ENCODE assay signal across 8 cellular contexts in the genomic region with DNA sequence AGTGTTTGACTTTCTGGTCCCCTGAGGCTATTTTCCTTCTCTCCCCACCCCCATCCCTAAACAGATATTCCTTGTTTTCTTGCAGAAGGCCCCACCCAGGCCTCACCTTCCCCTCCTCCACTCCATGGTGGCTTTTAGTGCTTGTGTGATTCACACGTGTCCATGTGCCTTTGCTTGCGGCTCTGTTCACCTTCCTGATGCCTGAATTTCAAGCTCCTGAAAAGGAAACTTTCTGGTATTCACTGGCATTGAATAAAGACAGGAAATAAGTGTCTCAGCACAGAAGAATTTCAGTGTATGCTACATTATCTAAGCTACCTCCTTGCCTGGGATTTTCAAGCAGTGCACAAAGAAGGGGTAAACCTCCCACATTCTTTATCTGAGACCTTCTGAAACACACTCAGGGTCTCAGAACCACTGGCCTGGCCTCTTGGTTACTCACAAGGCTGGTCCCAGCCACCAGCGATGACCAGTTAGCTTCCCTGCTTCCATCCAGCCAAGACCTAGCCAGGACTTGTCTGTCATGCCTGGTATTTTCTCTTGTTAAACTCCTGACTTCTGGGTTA. TPM values are rescaled to one million over a fixed set of nuclear protein-coding genes. Genes with fewer than 3 reads are reported as not detected.
DNase-seq lines count a peak whose midpoint lies in the region; ATAC-seq and TF ChIP-seq lines count a peak whose summit lies in the region.
"Had no signal": no experiment of that assay in that cellular context is flagged by ENCODE, and none has a peak within 500 bp of the region (broad histone marks: within the 10 kb centered on the region; RNA-seq: fewer than 3 reads in every experiment).

No MANE protein-coding gene starts in this region.

- H2AFZ ChIP-seq in hepatocyte, result peak overlapping the region; percentile 62

- H3K9me3 ChIP-seq in adipocyte (ENCODE audit: control insufficient read depth, low read length) (no peaks in the 10 kb centered on the region), hepatocyte (ENCODE audit: low read depth) (no peaks in the 10 kb centered on the region), stomach (no peaks in the 10 kb centered on the region)

- H3K4me3 ChIP-seq in adipocyte (ENCODE audit: low read length) (peak overlapping the region; percentile 6), hepatocyte (no peak overlapping the region), stomach (no peak overlapping the region)

- no peak overlapping the region for H3K9ac ChIP-seq in adipocyte (ENCODE audit: low read length)

- H3K4me2 ChIP-seq in hepatocyte, result peak overlapping the region; percentile 22

- 41% methylated on average over 3 of the region's 3 CpGs for WGBS in hepatocyte (ENCODE audit: low lambda C conversion rate, missing lambda C conversion rate)
- 52 to 67% (median 57%) methylated on average over 3 of the region's 3 CpGs for WGBS in stomach, 5 donors

- H3K79me2 ChIP-seq in hepatocyte, result no peaks in the 10 kb centered on the region

- ATAC-seq in HG03159 (IDR thresholded peaks at IDR 0.05; ENCODE audit: unreplicated experiment), result no peak

- H4K20me1 ChIP-seq in hepatocyte (ENCODE audit: insufficient read depth, poor library complexity, severe bottlenecking), result no peaks in the 10 kb centered on the region

- intact Hi-C loops in stomach (cut with DNase I; ENCODE audit: low total_unique reads), result no loop called here

- TF ChIP-seq EP300 in stomach (IDR thresholded peaks at IDR 0.05), result no peak

- TF ChIP-seq CTCF in hepatocyte (IDR thresholded peaks at IDR 0.05; ENCODE audit: poor library complexity) (no peak), stomach (IDR thresholded peaks at IDR 0.05) (no peak)

- no peaks in the 10 kb centered on the region for H3K36me3 ChIP-seq in adipocyte (ENCODE audit: control insufficient read depth, insufficient read depth, low read length, severe bottlenecking)
- H3K36me3 ChIP-seq in hepatocyte (replicated peaks; ENCODE audit: insufficient read depth, low read depth), result no peaks in the 10 kb centered on the region
- no peaks in the 10 kb centered on the region for H3K36me3 ChIP-seq in stomach

- H3K27me3 ChIP-seq in adipocyte (replicated peaks; ENCODE audit: control insufficient read depth, insufficient read depth, low read length), result no peaks in the 10 kb centered on the region
- H3K27me3 ChIP-seq in hepatocyte, result no peaks in the 10 kb centered on the region
- H3K27me3 ChIP-seq in stomach, result no peaks in the 10 kb centered on the region

- no peak for TF ChIP-seq POLR2A in stomach (IDR thresholded peaks at IDR 0.05)

- DNase-seq in HS-5 (ENCODE audit: low read depth) (peak; percentile 71), adipocyte (ENCODE audit: low read depth) (peak; percentile 54), hepatocyte (ENCODE audit: low spot score) (peak; percentile 63), stomach (no peak), NCI-H82 treated with DMSO at 0.1 percent for 48 hours (lab: John Stamatoyannopoulos, UW; ENCODE audit: unreplicated experiment) (no peak)
- DNase-seq in effector CD8-positive, alpha-beta T cell (lab: John Stamatoyannopoulos, UW), result no peak
- DNase-seq: head of caudate nucleus had no signal

- peaks cover 6% of the 10 kb centered on the region for H3K4me1 ChIP-seq in adipocyte (ENCODE audit: control insufficient read depth, insufficient read depth, low read length)
- no peaks in the 10 kb centered on the region for H3K4me1 ChIP-seq in hepatocyte (ENCODE audit: insufficient read depth)
- peaks cover 0 to 8% (median 6%) of the 10 kb centered on the region in 4 donors for H3K4me1 ChIP-seq in stomach

- no peaks in the 10 kb centered on the region for H3K9me2 ChIP-seq in hepatocyte (replicated peaks; ENCODE audit: insufficient read depth)

- H3K27ac ChIP-seq in hepatocyte (peak overlapping the region; percentile 84), stomach (peak overlapping the region in 4 of 5 donors; percentile 5 to 47 (median 38))

RNA-seq across cellular contexts. Expression of gene UBE2H, which starts 17.2 kb away (rescaled TPM):
- total RNA-seq in hepatocyte, result 61.6 and 73.4 TPM in 2 replicates
- polyA plus RNA-seq in hepatocyte, result 85.5 and 98.9 TPM in 2 replicates
- 100 to 1,000 TPM in 1 of 5 donors, 10 to 100 TPM in 4; 47.8 to 150 (median 59.8) TPM for total RNA-seq in stomach
- 10 to 100 TPM; 19.2 to 37.7 (median 28.1) TPM for polyA plus RNA-seq in stomach

Comparison
In these comparisons a context has a peak if more than half of its experiments do, and no peak if none do; other contexts are left out.
1. DNase-seq: peak in HS-5 (single experiment), adipocyte (single experiment) and hepatocyte (single experiment); none in stomach (single experiment), NCI-H82 treated with DMSO at 0.1 percent for 48 hours (single experiment) and effector CD8-positive, alpha-beta T cell (single experiment).